Comparison of ENCODE assay signal across 8 cellular contexts in the genomic region with DNA sequence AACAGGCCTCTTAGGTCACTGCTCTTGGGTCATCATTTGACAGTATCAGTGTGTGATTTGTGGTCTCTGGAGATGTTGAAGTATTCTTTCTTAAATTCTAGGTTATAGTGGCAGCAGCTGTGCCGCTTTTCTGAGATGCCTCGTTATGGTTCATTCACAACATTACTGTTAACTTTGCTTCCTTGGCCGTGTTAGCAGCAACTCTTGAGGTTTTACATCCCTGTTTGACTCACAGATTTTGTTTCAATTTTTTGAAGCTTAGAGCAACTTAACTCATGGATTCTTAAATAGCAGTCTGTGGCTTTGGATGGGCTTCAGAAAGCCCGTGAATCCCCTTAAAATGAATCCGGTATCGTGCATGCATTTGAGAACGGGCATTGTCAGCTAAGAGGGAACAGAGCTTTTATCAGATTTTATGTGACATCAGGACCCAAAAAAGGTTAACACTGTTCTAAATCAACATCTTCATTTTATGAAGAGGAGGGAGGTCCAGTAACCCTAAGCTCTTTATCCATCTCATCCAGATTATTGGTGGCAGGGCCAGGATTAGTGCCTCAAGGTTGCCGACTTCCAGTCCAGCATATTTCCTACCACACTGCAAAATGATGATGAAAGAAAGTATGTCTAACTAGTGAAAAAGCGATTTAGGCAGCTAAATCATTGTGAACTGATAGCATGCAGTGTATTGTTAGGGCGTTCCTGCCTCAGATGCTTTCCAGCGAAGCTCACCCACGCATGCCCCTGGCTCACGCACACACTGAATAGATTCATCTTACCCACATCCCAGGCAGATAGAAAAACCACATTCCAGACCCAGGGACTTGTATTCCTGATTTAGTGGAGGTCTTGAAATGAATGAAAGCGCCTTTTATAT. TPM values are rescaled to one million over a fixed set of nuclear protein-coding genes. Genes with fewer than 3 reads are reported as not detected.
DNase-seq lines count a peak whose midpoint lies in the region; ATAC-seq and TF ChIP-seq lines count a peak whose summit lies in the region.

No MANE protein-coding gene starts in this region.

- intact Hi-C loops in psoas muscle (cut with DNase I), result loop anchor here in 1 of 2 donors (10.0 kb wide), 1 partner anchor 857 kb away; no protein-coding TSS in a partner anchor

- WGBS in ectodermal cell, 2 experiments, result 81 to 83% methylated on average over 13 to 14 of the region's 14 CpGs
- 52 to 60% (median 55%) methylated on average over 14 of the region's 14 CpGs for WGBS in psoas muscle, 3 donors

- H3K4me2 ChIP-seq in DOHH2 (ENCODE audit: low read length), result peak overlapping the region; percentile 89

- no peak for ATAC-seq in psoas muscle
- ATAC-seq in HG02884 (IDR thresholded peaks at IDR 0.05; ENCODE audit: unreplicated experiment), result no peak
- no peak for ATAC-seq in GM19397 (IDR thresholded peaks at IDR 0.05; ENCODE audit: unreplicated experiment)

- H3K4me1 ChIP-seq in DOHH2 (ENCODE audit: control insufficient read depth, low read length), result peaks cover 77% of the 10 kb centered on the region
- H3K4me1 ChIP-seq in SJSA1 (replicated peaks), result peaks cover 32% of the 10 kb centered on the region
- peaks cover 18% of the 10 kb centered on the region for H3K4me1 ChIP-seq in ectodermal cell (ENCODE audit: control insufficient read depth, insufficient read depth, low read length)
- H3K4me1 ChIP-seq in psoas muscle, result peaks cover 55% of the 10 kb centered on the region

- H3K36me3 ChIP-seq in DOHH2 (ENCODE audit: control insufficient read depth, low read length) (peaks cover 80% of the 10 kb centered on the region), SJSA1 (peaks cover 47% of the 10 kb centered on the region), ectodermal cell (ENCODE audit: control insufficient read depth, insufficient read depth, low read length) (peaks cover 34% of the 10 kb centered on the region), psoas muscle (ENCODE audit: insufficient read depth in 1 of 2, low read depth in 1 of 2) (peaks cover 6 to 29% of the 10 kb centered on the region in 2 donors)

- H3K27ac ChIP-seq in DOHH2 (ENCODE audit: low read depth, low read length), result no peak overlapping the region
- H3K27ac ChIP-seq in SJSA1, result peak overlapping the region; percentile 45
- H3K27ac ChIP-seq in ectodermal cell (ENCODE audit: insufficient read depth, low read depth, low read length, poor library complexity, severe bottlenecking), result no peak overlapping the region
- H3K27ac ChIP-seq in psoas muscle, result peak overlapping the region; percentile 59
- no peak overlapping the region for H3K27ac ChIP-seq in RWPE1

- TF ChIP-seq CTCF in DOHH2 (IDR thresholded peaks at IDR 0.05; ENCODE audit: low read depth, low read length, poor library complexity, severe bottlenecking), result no peak
- TF ChIP-seq CTCF in psoas muscle (IDR thresholded peaks at IDR 0.05), result no peak
- no peak for TF ChIP-seq CTCF in RWPE1 (conservative IDR thresholded peaks at IDR 0.05; ENCODE audit: low read depth)

- H3K4me3 ChIP-seq in DOHH2 (ENCODE audit: low read length) (peak overlapping the region; percentile 79), SJSA1 (peak overlapping the region; percentile 6; the same call in 1 of the 2 replicates), ectodermal cell (ENCODE audit: insufficient read depth, low read depth, low read length) (peak overlapping the region; percentile 88), psoas muscle (peak overlapping the region; percentile 90)

- H3K9me2 ChIP-seq in DOHH2 (replicated peaks; ENCODE audit: control insufficient read depth, low read length), result no peaks in the 10 kb centered on the region

- CTCF ChIA-PET in RWPE1 (lab: Yijun Ruan, JAX), result interaction anchor here (1.1 kb wide), 1 partner anchor 209 kb away, joined by 4 read pairs; no protein-coding TSS in a partner anchor

- H3K9me3 ChIP-seq in DOHH2 (ENCODE audit: control insufficient read depth, insufficient read depth, low read length) (no peaks in the 10 kb centered on the region), SJSA1 (replicated peaks) (no peaks in the 10 kb centered on the region), ectodermal cell (ENCODE audit: control insufficient read depth, low read length) (no peaks in the 10 kb centered on the region), psoas muscle (no peaks in the 10 kb centered on the region)

- DNase-seq in SJSA1 (ENCODE audit: low read depth in 1 of 2, low spot score in 2 of 2) (peak; percentile 62 to 64), psoas muscle (no peak), medulla oblongata (ENCODE audit: extremely low spot score) (no peak), RWPE1 (ENCODE audit: low spot score) (no peak)

- peaks cover 10% of the 10 kb centered on the region for H3F3A ChIP-seq in DOHH2 (ENCODE audit: control insufficient read depth, insufficient read depth)

- H3K27me3 ChIP-seq in DOHH2 (ENCODE audit: control insufficient read depth, low read length) (no peaks in the 10 kb centered on the region), SJSA1 (replicated peaks) (no peaks in the 10 kb centered on the region), ectodermal cell (ENCODE audit: control insufficient read depth, insufficient read depth, low read length, poor library complexity, severe bottlenecking) (no peaks in the 10 kb centered on the region), psoas muscle (ENCODE audit: insufficient read depth in 3 of 3, low read length in 2 of 3) (no peaks in the 10 kb centered on the region)

- H4K20me1 ChIP-seq in DOHH2 (ENCODE audit: control insufficient read depth, insufficient read depth, low read depth, low read length), result peaks cover 43% of the 10 kb centered on the region

- H3K79me2 ChIP-seq in DOHH2 (ENCODE audit: control insufficient read depth, low read length), result peaks cover 100% of the 10 kb centered on the region

- POLR2A ChIA-PET in RWPE1 (lab: Yijun Ruan, JAX; ENCODE audit: low non-redundant PET), result no interaction called here

RNA-seq across cellular contexts. Expression of a gene that starts 5.1 kb away (rescaled TPM):
- total RNA-seq in SJSA1 (2014; rRNA removed; shearing (Covaris generic)), result 16.4 and 36.9 TPM in 2 replicates
- polyA plus RNA-seq in ectodermal cell (2013, experiment 1 of 4), result 103 TPM
- 114 TPM for polyA plus RNA-seq in ectodermal cell (2013, experiment 2 of 4)
- 95.1 TPM for polyA plus RNA-seq in ectodermal cell (2013, experiment 3 of 4)
- polyA plus RNA-seq in ectodermal cell (2013, experiment 4 of 4), result 105 TPM
- 10 to 100 TPM in 2 of 4 donors, 1 to 10 TPM in 2; 9.0 to 12.5 (median 11.1) TPM for total RNA-seq in psoas muscle
- polyA plus RNA-seq in psoas muscle, result 10 to 100 TPM in 2 of 3 donors, 1 to 10 TPM in 1; 6.8 to 18.0 (median 14.3) TPM

Comparison
In these comparisons a context has a peak if more than half of its experiments do, and no peak if none do; other contexts are left out.
1. H3K27ac ChIP-seq: peak in SJSA1 (single experiment) and psoas muscle (single experiment); none in DOHH2 (single experiment), ectodermal cell (single experiment) and RWPE1 (single experiment).
2. H3K4me3 ChIP-seq: peak in every context shown above with its lines; median percentile 90 in psoas muscle; 88 in ectodermal cell; 79 in DOHH2; 6 in SJSA1.
3. DNase-seq: peak in SJSA1 (2 of 2); none in psoas muscle (0 of 2), medulla oblongata (single experiment) and RWPE1 (single experiment).